Comparison of ENCODE assay signal across 8 cellular contexts in the genomic region with DNA sequence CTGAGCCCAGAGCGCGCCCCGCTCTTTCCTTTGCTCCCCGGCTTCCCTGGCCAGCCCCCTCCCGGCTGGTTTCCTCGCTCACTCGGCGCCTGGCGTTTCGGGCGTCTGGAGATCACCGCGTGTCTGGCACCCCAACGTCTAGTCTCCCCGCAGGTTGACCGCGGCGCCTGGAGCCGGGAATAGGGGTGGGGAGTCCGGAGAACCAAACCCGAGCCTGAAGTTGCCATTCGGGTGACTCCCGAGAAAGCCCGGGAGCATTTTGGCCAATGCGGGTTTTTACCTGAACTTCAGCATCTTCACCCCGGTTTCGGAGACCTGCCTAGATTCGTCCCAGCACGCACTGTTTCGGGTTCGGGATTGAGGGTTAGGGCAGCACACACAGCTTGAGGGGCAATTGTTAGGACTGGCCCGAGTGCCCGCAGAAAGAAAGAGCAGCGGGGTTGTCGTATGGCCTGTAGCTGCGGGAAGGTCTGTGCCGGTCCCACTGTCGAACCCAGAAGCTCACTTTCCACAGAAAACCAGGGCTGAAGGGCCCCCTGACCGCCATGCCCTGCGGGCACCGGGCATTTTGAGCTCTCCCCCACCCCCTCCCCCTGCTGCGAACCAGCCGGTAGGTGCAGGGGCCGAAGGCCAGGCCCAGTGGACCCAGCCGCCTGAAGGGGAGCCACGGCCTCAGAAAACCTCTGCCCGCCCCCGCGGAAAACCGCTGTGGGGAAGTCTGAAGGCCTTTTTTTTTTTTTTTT. TPM values are rescaled to one million over a fixed set of nuclear protein-coding genes. Genes with fewer than 3 reads are reported as not detected.
A peak's percentile ranks its signal among the peaks of the same experiment; 100 is the strongest.
DNase-seq lines count a peak whose midpoint lies in the region; ATAC-seq, FAIRE-seq and TF ChIP-seq lines count a peak whose summit lies in the region.

No MANE protein-coding gene starts in this region.

- H3K36me3 ChIP-seq in astrocyte (ENCODE audit: insufficient read depth, low read length): no peaks in the 10 kb centered on the region
- H3K36me3 ChIP-seq in mesodermal cell (ENCODE audit: control insufficient read depth, insufficient read depth, low read length): peaks cover 14% of the 10 kb centered on the region
- no peaks in the 10 kb centered on the region for H3K36me3 ChIP-seq in suprapubic skin

- no peak for TF ChIP-seq CTCF in astrocyte (IDR thresholded peaks at IDR 0.05; ENCODE audit: insufficient read depth, low read depth, low read length)
- TF ChIP-seq CTCF in suprapubic skin (IDR thresholded peaks at IDR 0.05): no peak

- FAIRE-seq in astrocyte (lab: Jason Lieb, UNC): no peak

- no peak overlapping the region for H2AFZ ChIP-seq in astrocyte (ENCODE audit: low read depth, low read length)

- H3K4me1 Mint-ChIP-seq in astrocyte (ENCODE audit: low read depth, unreplicated experiment): peaks cover 8% of the 10 kb centered on the region

- H3K27me3 ChIP-seq in astrocyte (ENCODE audit: insufficient read depth, low read length): peaks cover 2% of the 10 kb centered on the region
- peaks cover 2% of the 10 kb centered on the region for H3K27me3 ChIP-seq in suprapubic skin

- DNase-seq in activated effector memory CD4-positive, alpha-beta T cell treated with anti-CD3 and anti-CD28 coated beads, Interleukin-2, amount 50 U/mL, for 16 hours: peak; percentile 83
- DNase-seq in activated effector memory CD4-positive, alpha-beta T cell treated with Interleukin-2 at 50 U/mL for 16 hours: no peak
- DNase-seq in astrocyte (ENCODE audit: low read depth) (no peak), suprapubic skin (ENCODE audit: low spot score in 2 of 2) (no peak), mesenteric fat pad (ENCODE audit: low spot score) (no peak)

- H3K4me3 ChIP-seq in astrocyte (ENCODE audit: insufficient read depth, low read depth, low read length): peak overlapping the region; percentile 85
- peak overlapping the region; percentile 69 for H3K4me3 ChIP-seq in mesodermal cell (ENCODE audit: extremely low read depth, insufficient read depth, low read length, poor library complexity, severe bottlenecking)
- peak overlapping the region; percentile 74 for H3K4me3 ChIP-seq in suprapubic skin

- ATAC-seq in GM21447 (IDR thresholded peaks at IDR 0.05; ENCODE audit: unreplicated experiment) (no peak), GM19467 (IDR thresholded peaks at IDR 0.05; ENCODE audit: unreplicated experiment) (no peak)

- H3K27ac ChIP-seq in astrocyte (ENCODE audit: low read depth, low read length) (no peak overlapping the region), mesodermal cell (ENCODE audit: low read depth, low read length, severe bottlenecking) (no peak overlapping the region), suprapubic skin (no peak overlapping the region)

- no peaks in the 10 kb centered on the region for H3K9me3 Mint-ChIP-seq in astrocyte (ENCODE audit: unreplicated experiment)

- H3K4me3 Mint-ChIP-seq in astrocyte (ENCODE audit: unreplicated experiment): peak overlapping the region; percentile 98

- no peak for TF ChIP-seq POLR2A in suprapubic skin (IDR thresholded peaks at IDR 0.05)

- peaks cover 62% of the 10 kb centered on the region for H4K20me1 ChIP-seq in astrocyte (ENCODE audit: insufficient read depth, low read length)

- peaks cover 19% of the 10 kb centered on the region for H3K27me3 Mint-ChIP-seq in astrocyte (ENCODE audit: low read depth, unreplicated experiment)

- peak overlapping the region; percentile 77 for H3K9ac ChIP-seq in astrocyte (ENCODE audit: low read length)

- H3K27ac Mint-ChIP-seq in astrocyte (ENCODE audit: unreplicated experiment): no peak overlapping the region

- 4 to 5% methylated on average over 34 to 37 of the region's 50 CpGs for whole genome bisulfite sequencing in mesodermal cell (ENCODE audit: insufficient coverage in 2 of 2), 2 experiments
- WGBS in suprapubic skin: 52% methylated on average over 49 of the region's 50 CpGs

- H3K79me2 ChIP-seq in astrocyte (ENCODE audit: insufficient read depth, low read length): peaks cover 59% of the 10 kb centered on the region

- TF ChIP-seq EP300 in suprapubic skin (IDR thresholded peaks at IDR 0.05): no peak

- H3K4me1 ChIP-seq in astrocyte (ENCODE audit: insufficient read depth, low read length) (peaks cover 18% of the 10 kb centered on the region), mesodermal cell (ENCODE audit: control insufficient read depth, insufficient read depth, low read length, poor library complexity, severe bottlenecking) (peaks cover 29% of the 10 kb centered on the region), suprapubic skin (peaks cover 34% of the 10 kb centered on the region)

- peaks cover 9% of the 10 kb centered on the region for H3K36me3 Mint-ChIP-seq in astrocyte (ENCODE audit: low read depth, unreplicated experiment)

- H3K9me3 ChIP-seq in astrocyte (ENCODE audit: insufficient read depth, low read depth, low read length) (no peaks in the 10 kb centered on the region), mesodermal cell (ENCODE audit: control insufficient read depth, low read length) (no peaks in the 10 kb centered on the region), suprapubic skin (no peaks in the 10 kb centered on the region)

- peak overlapping the region; percentile 99 for H3K4me2 ChIP-seq in astrocyte (ENCODE audit: low read length)

RNA-seq across cellular contexts. Expression of a gene that starts 2.1 kb away (rescaled TPM):
- total RNA-seq in astrocyte (41.9 and 43.7 TPM in 2 replicates), suprapubic skin (10 to 100 TPM in 2 of 4 donors, 1 to 10 TPM in 2; 8.1 to 12.1 (median 10.4) TPM), mesenteric fat pad (21.4 TPM)
- polyA plus RNA-seq in mesodermal cell (2013, experiment 1 of 2): 26.7 TPM
- 25.3 TPM for polyA plus RNA-seq in mesodermal cell (2013, experiment 2 of 2)
